21 cellular contexts compared by ENCODE assay signal in the genomic region with DNA sequence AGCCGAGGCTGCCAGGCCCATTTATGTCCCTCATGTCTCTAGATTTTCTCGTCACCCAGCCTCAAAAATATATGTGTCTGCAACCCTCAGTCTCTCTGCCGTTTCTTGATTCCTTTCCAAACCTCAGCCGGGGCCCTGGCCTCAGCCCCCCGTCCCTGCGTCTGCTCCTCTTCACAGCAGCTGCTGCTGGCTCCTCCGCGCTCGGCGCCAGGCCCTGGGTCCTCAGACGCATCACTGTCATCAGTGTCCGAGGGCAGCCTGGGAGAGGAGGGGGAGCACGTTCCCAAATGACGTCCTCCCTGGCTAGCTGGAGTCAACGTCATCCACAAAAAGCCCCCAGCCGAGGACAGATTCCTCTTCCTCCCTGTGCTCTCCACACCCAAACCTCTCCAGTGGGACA.
"Had no signal": no experiment of that assay in that cellular context is flagged by ENCODE, and none has a peak within 500 bp of the region (broad histone marks: within the 10 kb centered on the region; RNA-seq: fewer than 3 reads in every experiment).

No MANE protein-coding gene starts in this region.

- H3K36me3 ChIP-seq: transverse colon had no signal

- H3K27ac Mint-ChIP-seq: stimulated activated naive B cell treated with anti-CD40 and anti-IgM and Interleukin-4, amounts not matched to agents 10 μg/mL and 1 μg/mL and 100 μg/mL, for 72 hours; stimulated activated naive CD8-positive, alpha-beta T cell treated with anti-CD3 and anti-CD28 coated beads, Interleukin-15, amount 100 ng/mL, for 72 hours had no signal

- H3K9me3 ChIP-seq: esophagus muscularis mucosa, gastrocnemius medialis, heart right ventricle, mucosa of descending colon, psoas muscle, spleen, thoracic aorta, transverse colon had no signal

- H2AFZ ChIP-seq: parathyroid adenoma had no signal

- H3K4me3 ChIP-seq: esophagus muscularis mucosa, gastrocnemius medialis, heart right ventricle, mucosa of descending colon, psoas muscle, thoracic aorta, transverse colon had no signal

- H3K27me3 Mint-ChIP-seq: stimulated activated naive B cell treated with anti-CD40 and anti-IgM and Interleukin-4, amounts not matched to agents 10 μg/mL and 1 μg/mL and 100 μg/mL, for 72 hours; stimulated activated naive CD8-positive, alpha-beta T cell treated with anti-CD3 and anti-CD28 coated beads, Interleukin-15, amount 100 ng/mL, for 72 hours had no signal

- H3K27ac ChIP-seq: epithelial cell of prostate, esophagus muscularis mucosa, gastrocnemius medialis, heart right ventricle, parathyroid adenoma, psoas muscle, spleen, thoracic aorta, transverse colon had no signal

- DNase-seq: effector memory CD4-positive, alpha-beta T cell; gastrocnemius medialis; heart right ventricle; hypothalamus; islet precursor cell; mucosa of descending colon; natural killer cell; psoas muscle; spleen; stimulated activated CD4-positive, alpha-beta T cell treated with anti-CD3 and anti-CD28 coated beads, Interleukin-15, amount 100 ng/mL, for 24 hours; stimulated activated CD4-positive, alpha-beta T cell treated with anti-CD3 and anti-CD28 coated beads, Interleukin-1b, Interleukin-23, amount 100 ng/mL, for 48 hours; stimulated activated CD4-positive, alpha-beta T cell treated with anti-CD3 and anti-CD28 coated beads, Interleukin-4, amount 100 ng/mL, for 4 hours; stimulated activated naive B cell treated with anti-CD40 and anti-IgM and Interleukin-4, amounts not matched to agents 10 μg/mL and 1 μg/mL and 100 μg/mL, for 72 hours; stimulated activated naive CD8-positive, alpha-beta T cell treated with anti-CD3 and anti-CD28 coated beads, Interleukin-15, amount 100 ng/mL, for 72 hours; transverse colon had no signal

- H3K9ac ChIP-seq: parathyroid adenoma had no signal

- ATAC-seq: gastrocnemius medialis; heart right ventricle; left lobe of liver; mucosa of descending colon; natural killer cell; psoas muscle; sciatic nerve; stimulated activated naive B cell treated with anti-CD40 and anti-IgM and Interleukin-4, amounts not matched to agents 10 μg/mL and 1 μg/mL and 100 μg/mL, for 72 hours; stimulated activated naive CD8-positive, alpha-beta T cell treated with anti-CD3 and anti-CD28 coated beads, Interleukin-15, amount 100 ng/mL, for 72 hours had no signal

- H3K27me3 ChIP-seq: esophagus muscularis mucosa, gastrocnemius medialis, heart right ventricle, spleen, transverse colon had no signal

- H3K36me3 Mint-ChIP-seq: natural killer cell had no signal

- H3K9me3 Mint-ChIP-seq: natural killer cell; stimulated activated naive B cell treated with anti-CD40 and anti-IgM and Interleukin-4, amounts not matched to agents 10 μg/mL and 1 μg/mL and 100 μg/mL, for 72 hours; stimulated activated naive CD8-positive, alpha-beta T cell treated with anti-CD3 and anti-CD28 coated beads, Interleukin-15, amount 100 ng/mL, for 72 hours had no signal
